Comparison of ENCODE assay signal across 13 cellular contexts in genomic region chr12:32486158-32486557, GRCh38.
DNase-seq lines count a peak whose midpoint lies in the region; ATAC-seq and TF ChIP-seq lines count a peak whose summit lies in the region.
"Had no signal": no experiment of that assay in that cellular context is flagged by ENCODE, and none has a peak within 500 bp of the region (broad histone marks: within the 10 kb centered on the region; RNA-seq: fewer than 3 reads in every experiment).

No MANE protein-coding gene starts in this region.

- TF ChIP-seq EP300 in stomach (IDR thresholded peaks at IDR 0.05), result no peak

- H2AFZ ChIP-seq in Loucy (ENCODE audit: low read length), result peak overlapping the region; percentile 42; the same call in 1 of the 2 replicates

- no peak overlapping the region for H3K4me2 ChIP-seq in Loucy (ENCODE audit: low read depth, low read length, poor library complexity, severe bottlenecking)

- H3K9me3 ChIP-seq in Loucy (ENCODE audit: insufficient read depth, low read depth, low read length), result no peaks in the 10 kb centered on the region
- no peaks in the 10 kb centered on the region for H3K9me3 ChIP-seq in left lung
- no peaks in the 10 kb centered on the region for H3K9me3 ChIP-seq in stomach
- H3K9me3 ChIP-seq: MG63 had no signal

- intact Hi-C loops in left lung (cut with DNase I), result no loop called here
- intact Hi-C loops in stomach (cut with DNase I; ENCODE audit: low total_unique reads), result no loop called here

- WGBS in stomach, 5 donors, result 8 to 20% (median 12%) methylated on average over 2 of the region's 2 CpGs

- no peaks in the 10 kb centered on the region for H3K27me3 Mint-ChIP-seq in stimulated activated naive CD8-positive, alpha-beta T cell treated with anti-CD3 and anti-CD28 coated beads, Interleukin-15, amount 100 ng/mL, for 72 hours
- H3K27me3 Mint-ChIP-seq: activated naive CD8-positive, alpha-beta T cell treated with anti-CD3 and anti-CD28 coated beads, Interleukin-2, amount 50 U/mL, for 24 hours had no signal

- H3K27ac ChIP-seq in caudate nucleus (ENCODE audit: low read depth, low read length), result peak overlapping the region; percentile 60
- H3K27ac ChIP-seq in left lung, result peak overlapping the region; percentile 56 to 90
- H3K27ac ChIP-seq in stomach, result peak overlapping the region in 4 of 5 donors; percentile 47 to 79 (median 64)

- no peak overlapping the region for H3K4me3 Mint-ChIP-seq in stimulated activated naive CD8-positive, alpha-beta T cell treated with anti-CD3 and anti-CD28 coated beads, Interleukin-15, amount 100 ng/mL, for 72 hours
- H3K4me3 Mint-ChIP-seq: activated naive CD8-positive, alpha-beta T cell treated with anti-CD3 and anti-CD28 coated beads, Interleukin-2, amount 50 U/mL, for 24 hours; CD4-positive, alpha-beta memory T cell had no signal

- H3K79me2 ChIP-seq in Loucy (ENCODE audit: insufficient read depth, low read length), result no peaks in the 10 kb centered on the region

- H3F3A ChIP-seq in Loucy (ENCODE audit: low read depth), result no peaks in the 10 kb centered on the region

- H3K27me3 ChIP-seq in Loucy (ENCODE audit: insufficient read depth, low read length, poor library complexity, severe bottlenecking) (no peaks in the 10 kb centered on the region), left lung (no peaks in the 10 kb centered on the region), stomach (no peaks in the 10 kb centered on the region)
- H3K27me3 ChIP-seq: MG63 had no signal

- DNase-seq in caudate nucleus (lab: John Stamatoyannopoulos, UW) (no peak), left lung (no peak), stomach (no peak), NAMALWA (ENCODE audit: low spot score) (no peak)
- no peak for DNase-seq in stimulated activated naive CD8-positive, alpha-beta T cell treated with anti-CD3 and anti-CD28 coated beads, Interleukin-15, amount 100 ng/mL, for 72 hours
- DNase-seq: activated CD8-positive, alpha-beta memory T cell treated with anti-CD3 and anti-CD28 coated beads, Interleukin-2, amount 50 U/mL, for 4 hours; activated naive CD8-positive, alpha-beta T cell treated with anti-CD3 and anti-CD28 coated beads, Interleukin-2, amount 50 U/mL, for 24 hours; CD4-positive, alpha-beta memory T cell; effector CD4-positive, alpha-beta T cell; MG63; NK-92 treated with Interleukin-12 subunit alpha and Interleukin-12 subunit beta, amount 100 ng/mL, for 24 hours had no signal

- no peak overlapping the region for H3K9ac ChIP-seq in Loucy (ENCODE audit: low read depth, low read length, poor library complexity, severe bottlenecking)

- H3K4me3 ChIP-seq in Loucy (ENCODE audit: low read length, poor library complexity, severe bottlenecking), result no peak overlapping the region
- H3K4me3 ChIP-seq in left lung, result peak overlapping the region in 1 of 2 donors; percentile 33
- no peak overlapping the region for H3K4me3 ChIP-seq in stomach
- H3K4me3 ChIP-seq: MG63 had no signal

- H3K4me1 ChIP-seq in Loucy (ENCODE audit: insufficient read depth, low read length, poor library complexity, severe bottlenecking) (peaks cover 17% of the 10 kb centered on the region), left lung (peaks cover 0 to 56% of the 10 kb centered on the region in 2 donors), stomach (peaks cover 7 to 77% (median 43%) of the 10 kb centered on the region in 4 donors)

- no peaks in the 10 kb centered on the region for H4K20me1 ChIP-seq in Loucy (ENCODE audit: insufficient read depth, low read length, poor library complexity, severe bottlenecking)

- no peak for TF ChIP-seq CTCF in Loucy (conservative IDR thresholded peaks at IDR 0.05; ENCODE audit: low read length)
- no peak for TF ChIP-seq CTCF in left lung (IDR thresholded peaks at IDR 0.05)
- no peak for TF ChIP-seq CTCF in stomach (IDR thresholded peaks at IDR 0.05)

- TF ChIP-seq POLR2A in stomach (IDR thresholded peaks at IDR 0.05), result no peak

- H3K27ac Mint-ChIP-seq in stimulated activated naive CD8-positive, alpha-beta T cell treated with anti-CD3 and anti-CD28 coated beads, Interleukin-15, amount 100 ng/mL, for 72 hours, result no peak overlapping the region
- H3K27ac Mint-ChIP-seq: activated naive CD8-positive, alpha-beta T cell treated with anti-CD3 and anti-CD28 coated beads, Interleukin-2, amount 50 U/mL, for 24 hours; CD4-positive, alpha-beta memory T cell had no signal

- ATAC-seq in left lung (peak; percentile 78), HG03571 (IDR thresholded peaks at IDR 0.05; ENCODE audit: unreplicated experiment) (no peak)
- no peak for ATAC-seq in stimulated activated naive CD8-positive, alpha-beta T cell treated with anti-CD3 and anti-CD28 coated beads, Interleukin-15, amount 100 ng/mL, for 72 hours
- ATAC-seq: activated naive CD8-positive, alpha-beta T cell treated with anti-CD3 and anti-CD28 coated beads, Interleukin-2, amount 50 U/mL, for 24 hours had no signal

- no peaks in the 10 kb centered on the region for H3K9me3 Mint-ChIP-seq in stimulated activated naive CD8-positive, alpha-beta T cell treated with anti-CD3 and anti-CD28 coated beads, Interleukin-15, amount 100 ng/mL, for 72 hours
- H3K9me3 Mint-ChIP-seq: activated naive CD8-positive, alpha-beta T cell treated with anti-CD3 and anti-CD28 coated beads, Interleukin-2, amount 50 U/mL, for 24 hours; CD4-positive, alpha-beta memory T cell had no signal

- H3K36me3 ChIP-seq in Loucy (ENCODE audit: insufficient read depth, low read length), result no peaks in the 10 kb centered on the region
- H3K36me3 ChIP-seq in left lung, result no peaks in the 10 kb centered on the region
- no peaks in the 10 kb centered on the region for H3K36me3 ChIP-seq in stomach
- H3K36me3 ChIP-seq: MG63 had no signal

- H3K4me1 Mint-ChIP-seq in stimulated activated naive CD8-positive, alpha-beta T cell treated with anti-CD3 and anti-CD28 coated beads, Interleukin-15, amount 100 ng/mL, for 72 hours, result no peaks in the 10 kb centered on the region
- H3K4me1 Mint-ChIP-seq: CD4-positive, alpha-beta memory T cell had no signal

- no peaks in the 10 kb centered on the region for H3K9me2 ChIP-seq in Loucy (replicated peaks; ENCODE audit: low read depth, low read length)
